Comparison of ENCODE assay signal across 14 cellular contexts in the genomic region with DNA sequence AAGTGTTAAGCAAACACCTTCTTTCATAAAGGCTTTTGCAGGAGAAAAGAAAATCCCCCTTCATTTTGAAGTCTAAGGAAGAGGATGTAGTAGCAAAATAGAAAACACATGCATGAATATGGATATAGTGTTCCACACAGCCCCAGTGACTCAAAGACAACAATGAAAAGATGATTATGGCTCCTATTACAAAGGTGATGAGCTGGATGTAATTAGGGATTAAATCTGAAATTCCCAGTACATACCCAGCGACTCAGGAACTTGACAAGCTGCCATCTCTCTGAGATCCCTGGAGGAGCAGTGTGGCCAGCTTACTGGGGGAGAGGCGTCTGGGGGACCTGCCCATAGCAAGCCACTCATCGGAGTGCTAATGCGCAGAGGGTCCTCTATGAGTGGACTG.
"Had no signal": no experiment of that assay in that cellular context is flagged by ENCODE, and none has a peak within 500 bp of the region (broad histone marks: within the 10 kb centered on the region; RNA-seq: fewer than 3 reads in every experiment).

No MANE protein-coding gene starts in this region.

- H3K4me1 Mint-ChIP-seq: activated naive CD8-positive, alpha-beta T cell treated with anti-CD3 and anti-CD28 coated beads, Interleukin-2, amount 10 ng/mL, durations not matched to agents 7 days and 5 days; stimulated activated naive CD8-positive, alpha-beta T cell treated with anti-CD3 and anti-CD28 coated beads, Interleukin-15, amount 100 ng/mL, for 72 hours had no signal

- H3K27me3 ChIP-seq: pancreas, sigmoid colon, spleen had no signal

- H3K36me3 ChIP-seq: pancreas, sigmoid colon, spleen had no signal

- H3K36me3 Mint-ChIP-seq: type B pancreatic cell had no signal

- H3K4me3 Mint-ChIP-seq: activated naive CD8-positive, alpha-beta T cell treated with anti-CD3 and anti-CD28 coated beads, Interleukin-2, amount 10 ng/mL, durations not matched to agents 7 days and 5 days; dendritic cell treated with granulocyte-macrophage colony-stimulating factor and Interleukin-4, amounts not matched to agents 40 ng/mL and 50 ng/mL, for 4 days; stimulated activated naive CD8-positive, alpha-beta T cell treated with anti-CD3 and anti-CD28 coated beads, Interleukin-15, amount 100 ng/mL, for 72 hours; type B pancreatic cell had no signal

- H3K4me1 ChIP-seq: pancreas, sigmoid colon, spleen had no signal

- H3K27ac ChIP-seq: pancreas, sigmoid colon, spleen had no signal

- H3K4me3 ChIP-seq: pancreas, sigmoid colon, spleen had no signal

- DNase-seq: activated CD4-positive, CD25-positive, alpha-beta regulatory T cell treated with anti-CD3 and anti-CD28 coated beads, Interleukin-2, amount 50 U/mL, for 72 hours; activated naive CD4-positive, alpha-beta T cell; activated naive CD8-positive, alpha-beta T cell treated with anti-CD3 and anti-CD28 coated beads, Interleukin-2, amount 10 ng/mL, durations not matched to agents 7 days and 5 days; cerebellar nuclear complex; effector memory CD4-positive, alpha-beta T cell; head of caudate nucleus; midbrain; pancreas; sigmoid colon; spleen; stimulated activated CD4-positive, alpha-beta T cell treated with anti-CD3 and anti-CD28 coated beads, Interleukin-1b, Interleukin-23, amount 100 ng/mL, for 48 hours; stimulated activated naive CD8-positive, alpha-beta T cell treated with anti-CD3 and anti-CD28 coated beads, Interleukin-15, amount 100 ng/mL, for 72 hours had no signal

- H3K27me3 Mint-ChIP-seq: type B pancreatic cell had no signal

- H3K9me3 ChIP-seq: pancreas, sigmoid colon, spleen had no signal

- H3K9me3 Mint-ChIP-seq: activated naive CD8-positive, alpha-beta T cell treated with anti-CD3 and anti-CD28 coated beads, Interleukin-2, amount 10 ng/mL, durations not matched to agents 7 days and 5 days; dendritic cell treated with granulocyte-macrophage colony-stimulating factor and Interleukin-4, amounts not matched to agents 40 ng/mL and 50 ng/mL, for 4 days; stimulated activated naive CD8-positive, alpha-beta T cell treated with anti-CD3 and anti-CD28 coated beads, Interleukin-15, amount 100 ng/mL, for 72 hours; type B pancreatic cell had no signal

- H3K27ac Mint-ChIP-seq: activated naive CD8-positive, alpha-beta T cell treated with anti-CD3 and anti-CD28 coated beads, Interleukin-2, amount 10 ng/mL, durations not matched to agents 7 days and 5 days; dendritic cell treated with granulocyte-macrophage colony-stimulating factor and Interleukin-4, amounts not matched to agents 40 ng/mL and 50 ng/mL, for 4 days; stimulated activated naive CD8-positive, alpha-beta T cell treated with anti-CD3 and anti-CD28 coated beads, Interleukin-15, amount 100 ng/mL, for 72 hours; type B pancreatic cell had no signal
